18 cellular contexts compared by ENCODE assay signal in genomic region chr9:123312306-123312877, GRCh38. TPM values are rescaled to one million over a fixed set of nuclear protein-coding genes. Genes with fewer than 3 reads are reported as not detected.
DNase-seq lines count a peak whose midpoint lies in the region; ATAC-seq, FAIRE-seq and TF ChIP-seq lines count a peak whose summit lies in the region.
"Had no signal": no experiment of that assay in that cellular context is flagged by ENCODE, and none has a peak within 500 bp of the region (broad histone marks: within the 10 kb centered on the region; RNA-seq: fewer than 3 reads in every experiment).

No MANE protein-coding gene starts in this region.

- H3K36me3 Mint-ChIP-seq in activated CD8-positive, alpha-beta T cell treated with anti-CD3 and anti-CD28 coated beads, Interleukin-2, amount 10 ng/mL, durations not matched to agents 7 days and 5 days (ENCODE audit: low read depth), result no peaks in the 10 kb centered on the region

- no peaks in the 10 kb centered on the region for H3K9me3 Mint-ChIP-seq in activated CD8-positive, alpha-beta T cell treated with anti-CD3 and anti-CD28 coated beads, Interleukin-2, amount 10 ng/mL, durations not matched to agents 7 days and 5 days (ENCODE audit: insufficient read depth)
- H3K9me3 Mint-ChIP-seq: CD8-positive, alpha-beta memory T cell; IgD-negative memory B cell had no signal

- no peak overlapping the region for H3K27ac ChIP-seq in HepG2 (ENCODE audit: extremely low read length, insufficient read depth, low read length)
- no peak overlapping the region for H3K27ac ChIP-seq in right lobe of liver
- no peak overlapping the region for H3K27ac ChIP-seq in K562 (ENCODE audit: extremely low read depth, low read depth, low read length)
- no peak overlapping the region for H3K27ac ChIP-seq in neuronal stem cell (replicated peaks; ENCODE audit: low read length)
- H3K27ac ChIP-seq in adrenal gland, result no peak overlapping the region

- H3K4me1 Mint-ChIP-seq in activated CD8-positive, alpha-beta T cell treated with anti-CD3 and anti-CD28 coated beads, Interleukin-2, amount 10 ng/mL, durations not matched to agents 7 days and 5 days (ENCODE audit: low read depth), result peaks cover 5% of the 10 kb centered on the region

- peak overlapping the region; percentile 19 for H3K18ac ChIP-seq in neuronal stem cell (ENCODE audit: low read length)

- DNase-seq in HepG2 (ENCODE audit: low spot score) (no peak), right lobe of liver (no peak), K562 (ENCODE audit: extremely low read depth in 1 of 4, low spot score in 3 of 4) (peak in 2 of 4 experiments; percentile 31 to 43), neuronal stem cell (ENCODE audit: low spot score) (no peak), adrenal gland (no peak), DMS53 (lab: John Stamatoyannopoulos, UW) (no peak)
- DNase-seq in activated CD8-positive, alpha-beta T cell treated with anti-CD3 and anti-CD28 coated beads, Interleukin-2, amount 10 ng/mL, durations not matched to agents 7 days and 5 days, result no peak
- DNase-seq: ACHN; CD8-positive, alpha-beta memory T cell; DMS 273 treated with DMSO at 0.1 percent for 48 hours; EL; MV-4-11; NCI-H1417 treated with DMSO at 0.1 percent for 48 hours; NCI-H2029; NCI-H510A treated with DMSO at 0.1 percent for 48 hours; SIG-M5 had no signal

- H3K27me3 Mint-ChIP-seq in activated CD8-positive, alpha-beta T cell treated with anti-CD3 and anti-CD28 coated beads, Interleukin-2, amount 10 ng/mL, durations not matched to agents 7 days and 5 days (ENCODE audit: low read depth), result peaks cover 10% of the 10 kb centered on the region
- H3K27me3 Mint-ChIP-seq: IgD-negative memory B cell had no signal

- peak overlapping the region; percentile 75 for H2BK5ac ChIP-seq in neuronal stem cell (ENCODE audit: low read length)

- TF ChIP-seq RAD21 in HepG2 (CRISPR knock-in tag; IDR thresholded peaks at IDR 0.05) (no peak), K562 (CRISPR knock-in tag; conservative IDR thresholded peaks at IDR 0.05 in 1 of 2, IDR thresholded peaks at IDR 0.05 in 1 of 2) (no peak)

- no peak overlapping the region for H2BK120ac ChIP-seq in neuronal stem cell (ENCODE audit: low read depth, low read length)

- no peaks in the 10 kb centered on the region for H3K79me1 ChIP-seq in neuronal stem cell (ENCODE audit: low read depth, low read length)

- H3K27ac Mint-ChIP-seq in activated CD8-positive, alpha-beta T cell treated with anti-CD3 and anti-CD28 coated beads, Interleukin-2, amount 10 ng/mL, durations not matched to agents 7 days and 5 days, result no peak overlapping the region
- H3K27ac Mint-ChIP-seq: IgD-negative memory B cell had no signal

- H4K8ac ChIP-seq in neuronal stem cell (ENCODE audit: low read depth, low read length), result peak overlapping the region; percentile 1

- no peak overlapping the region for H4K91ac ChIP-seq in neuronal stem cell (ENCODE audit: low read depth, low read length, poor library complexity)

- no peak for TF ChIP-seq EP300 in HepG2 (IDR thresholded peaks at IDR 0.05; ENCODE audit: low read depth in 2 of 2, low read length in 2 of 2)
- no peak for TF ChIP-seq EP300 in HepG2 (CRISPR knock-in tag; IDR thresholded peaks at IDR 0.05; ENCODE audit: borderline replicate concordance)
- no peak for TF ChIP-seq EP300 in K562 (IDR thresholded peaks at IDR 0.05; ENCODE audit: low read length)

- H3K9me3 ChIP-seq in HepG2 (ENCODE audit: low read length), result no peaks in the 10 kb centered on the region
- H3K9me3 ChIP-seq in right lobe of liver, result no peaks in the 10 kb centered on the region
- no peaks in the 10 kb centered on the region for H3K9me3 ChIP-seq in K562 (replicated peaks; ENCODE audit: control insufficient read depth, insufficient read depth, low read depth, low read length)
- no peaks in the 10 kb centered on the region for H3K9me3 ChIP-seq in neuronal stem cell (replicated peaks in 1 of 2; ENCODE audit: control insufficient read depth in 2 of 2, insufficient read depth in 1 of 2, low read depth in 1 of 2, low read length in 2 of 2)
- no peaks in the 10 kb centered on the region for H3K9me3 ChIP-seq in adrenal gland (replicated peaks in 1 of 3)

- H4K20me1 ChIP-seq in HepG2 (ENCODE audit: insufficient read depth, low read length), result no peaks in the 10 kb centered on the region
- H4K20me1 ChIP-seq in K562 (replicated peaks; ENCODE audit: control insufficient read depth, insufficient read depth, low read length), result no peaks in the 10 kb centered on the region

- H3K36me3 ChIP-seq in HepG2 (replicated peaks in 1 of 2; ENCODE audit: control insufficient read depth in 1 of 2, insufficient read depth in 2 of 2, low read length in 2 of 2) (no peaks in the 10 kb centered on the region), right lobe of liver (no peaks in the 10 kb centered on the region), K562 (ENCODE audit: control insufficient read depth, insufficient read depth, low read length) (no peaks in the 10 kb centered on the region), neuronal stem cell (replicated peaks in 1 of 2; ENCODE audit: control insufficient read depth in 2 of 2, insufficient read depth in 2 of 2, low read length in 2 of 2) (no peaks in the 10 kb centered on the region), adrenal gland (replicated peaks in 1 of 2) (no peaks in the 10 kb centered on the region)

- H3K4me3 ChIP-seq in HepG2 (replicated peaks in 1 of 3; ENCODE audit: insufficient read depth in 1 of 3, low read depth in 2 of 3, low read length in 3 of 3) (no peak overlapping the region), right lobe of liver (no peak overlapping the region), K562 (no peak overlapping the region), neuronal stem cell (ENCODE audit: low read length in 2 of 2) (no peak overlapping the region), adrenal gland (no peak overlapping the region)

- ATAC-seq in HepG2, result peak; percentile 24; the same call in 1 of the 3 replicates
- no peak for ATAC-seq in right lobe of liver
- peak; percentile 71 for ATAC-seq in K562
- ATAC-seq in activated CD8-positive, alpha-beta T cell treated with anti-CD3 and anti-CD28 coated beads, Interleukin-2, amount 10 ng/mL, durations not matched to agents 7 days and 5 days, result no peak

- no peaks in the 10 kb centered on the region for H3K79me2 ChIP-seq in HepG2 (ENCODE audit: insufficient read depth, low read length)
- no peaks in the 10 kb centered on the region for H3K79me2 ChIP-seq in K562 (ENCODE audit: control insufficient read depth, insufficient read depth, low read length)

- TF ChIP-seq CTCF in HepG2 (CRISPR knock-in tag; IDR thresholded peaks at IDR 0.05), result no peak
- TF ChIP-seq CTCF in right lobe of liver (IDR thresholded peaks at IDR 0.05), result no peak
- no peak for TF ChIP-seq CTCF in K562 (IDR thresholded peaks at IDR 0.05 in 2 of 3, conservative IDR thresholded peaks at IDR 0.05 in 1 of 3; ENCODE audit: insufficient read depth in 2 of 3, low read depth in 1 of 3, low read length in 3 of 3)
- no peak for TF ChIP-seq CTCF in adrenal gland (IDR thresholded peaks at IDR 0.05)

- no peaks in the 10 kb centered on the region for H3K9me1 ChIP-seq in K562 (ENCODE audit: control insufficient read depth, insufficient read depth, low read length)

- no peak overlapping the region for H3K4me3 Mint-ChIP-seq in activated CD8-positive, alpha-beta T cell treated with anti-CD3 and anti-CD28 coated beads, Interleukin-2, amount 10 ng/mL, durations not matched to agents 7 days and 5 days
- H3K4me3 Mint-ChIP-seq: CD8-positive, alpha-beta memory T cell had no signal

- H2AK5ac ChIP-seq in neuronal stem cell (ENCODE audit: low read depth, low read length), result peak overlapping the region; percentile 88

- H3K9ac ChIP-seq in HepG2 (ENCODE audit: insufficient read depth, low read depth, low read length), result no peak overlapping the region
- peak overlapping the region in 1 of 2 experiments; percentile 56; a peak in 1 of 4 replicates for H3K9ac ChIP-seq in K562 (ENCODE audit: insufficient read depth in 1 of 2, low read depth in 2 of 2, low read length in 2 of 2)
- no peak overlapping the region for H3K9ac ChIP-seq in neuronal stem cell (ENCODE audit: low read depth, low read length, poor library complexity)

- peak overlapping the region; percentile 43 for H3K23ac ChIP-seq in neuronal stem cell (ENCODE audit: low read depth, low read length, poor library complexity)

- BruUV-seq in HepG2 (replicated peaks; lab: Mats Ljungman, UMichigan), result no TSS peak
- BruUV-seq in K562 (replicated peaks; lab: Mats Ljungman, UMichigan), result no TSS peak

- intact Hi-C loops in HepG2 (cut with micrococcal nuclease; ENCODE audit: unreplicated experiment), result no loop called here
- intact Hi-C loops in right lobe of liver (cut with DNase I), result no loop called here
- intact Hi-C loops in K562 (cut with micrococcal nuclease), result no loop called here
- intact Hi-C loops in adrenal gland (cut with DNase I), result no loop called here

- no peak overlapping the region for H3K4me2 ChIP-seq in HepG2 (ENCODE audit: low read depth, low read length)
- peak overlapping the region; percentile 12; the same call in 1 of the 2 replicates for H3K4me2 ChIP-seq in K562 (ENCODE audit: insufficient read depth, low read length)
- H3K4me2 ChIP-seq in neuronal stem cell (ENCODE audit: insufficient read depth, low read length, poor library complexity, severe bottlenecking), result no peak overlapping the region

- no peak overlapping the region for H3K14ac ChIP-seq in neuronal stem cell (ENCODE audit: low read length)

- TF ChIP-seq POLR2A in HepG2 (IDR thresholded peaks at IDR 0.05; ENCODE audit: insufficient read depth in 1 of 2, low read depth in 2 of 2, low read length in 2 of 2), result no peak
- no peak for TF ChIP-seq POLR2A in right lobe of liver (IDR thresholded peaks at IDR 0.05)
- no peak for TF ChIP-seq POLR2A in K562 (conservative IDR thresholded peaks at IDR 0.05)
- TF ChIP-seq POLR2A in adrenal gland (IDR thresholded peaks at IDR 0.05), result no peak

- H2AFZ ChIP-seq in HepG2 (ENCODE audit: low read length) (no peak overlapping the region), K562 (ENCODE audit: low read depth, low read length) (peak overlapping the region; percentile 55; the same call in 1 of the 2 replicates), neuronal stem cell (ENCODE audit: low read length) (no peak overlapping the region)

- FAIRE-seq in HepG2 (lab: Jason Lieb, UNC) (no peak), K562 (lab: Jason Lieb, UNC) (no peak)
- FAIRE-seq: RCC 7860 had no signal

- H3K27me3 ChIP-seq in HepG2 (ENCODE audit: control insufficient read depth in 1 of 2, insufficient read depth in 2 of 2, low read length in 2 of 2), result no peaks in the 10 kb centered on the region
- H3K27me3 ChIP-seq in right lobe of liver, result no peaks in the 10 kb centered on the region
- no peaks in the 10 kb centered on the region; a peak in 1 of 5 replicates for H3K27me3 ChIP-seq in K562 (ENCODE audit: control insufficient read depth in 2 of 2, insufficient read depth in 2 of 2, low read length in 2 of 2)
- H3K27me3 ChIP-seq in neuronal stem cell (ENCODE audit: control insufficient read depth in 3 of 3, insufficient read depth in 3 of 3, low read depth in 1 of 3, low read length in 3 of 3), result no peaks in the 10 kb centered on the region
- no peaks in the 10 kb centered on the region for H3K27me3 ChIP-seq in adrenal gland

- H3K4me1 ChIP-seq in HepG2 (ENCODE audit: insufficient read depth, low read length), result peaks cover 66% of the 10 kb centered on the region
- H3K4me1 ChIP-seq in right lobe of liver, result peaks cover 0 to 17% (median 3%) of the 10 kb centered on the region in 4 donors
- peaks cover 14 to 32% of the 10 kb centered on the region in 2 experiments for H3K4me1 ChIP-seq in K562 (replicated peaks in 1 of 2; ENCODE audit: control insufficient read depth in 2 of 2, insufficient read depth in 2 of 2, low read length in 2 of 2)
- peaks cover 3 to 9% of the 10 kb centered on the region in 2 donors for H3K4me1 ChIP-seq in neuronal stem cell (ENCODE audit: control insufficient read depth in 2 of 2, insufficient read depth in 1 of 2, low read depth in 1 of 2, low read length in 2 of 2)
- H3K4me1 ChIP-seq in adrenal gland (replicated peaks in 1 of 2), result no peaks in the 10 kb centered on the region

- CTCF ChIA-PET in HepG2 (lab: Yijun Ruan, JAX; ENCODE audit: low intra/inter-chr PET ratio, low total read pairs) (no interaction called here), K562 (lab: Yijun Ruan, JAX; ENCODE audit: low intra/inter-chr PET ratio) (no interaction called here)
- CTCF ChIA-PET in activated CD8-positive, alpha-beta T cell treated with anti-CD3 and anti-CD28 coated beads, Interleukin-2, amount 10 ng/mL, durations not matched to agents 7 days and 5 days (lab: Charles Lee), result interaction anchor here (0.7 kb wide), 1 partner anchor 37 kb away, joined by 3 read pairs; no protein-coding TSS in a partner anchor

- in situ Hi-C loops in HepG2 (cut with HindIII; ENCODE audit: extremely low pct_ligation_motif_present, low pct_unique_long_range_greater_than_20kb) (no loop called here), K562 (cut with MboI) (no loop called here)

- 81% methylated on average over 2 of the region's 4 CpGs for WGBS in HepG2 (ENCODE audit: low lambda C conversion rate)
- WGBS in right lobe of liver (ENCODE audit: insufficient coverage, low coverage, low lambda C conversion rate, missing lambda C conversion rate), result no CpG with 5 or more reads among the region's 4 CpGs
- 39% methylated on average over 2 of the region's 4 CpGs for WGBS in K562 (ENCODE audit: insufficient coverage, low coverage, missing lambda C conversion rate)
- WGBS in neuronal stem cell (ENCODE audit: extremely low coverage in 2 of 2, insufficient read length in 2 of 2, insufficient replicate concordance in 1 of 2), 2 donors, result no CpG with 5 or more reads among the region's 4 CpGs
- WGBS in adrenal gland, 4 donors, result 75 to 80% (median 77%) methylated on average over 4 of the region's 4 CpGs

- POLR2A ChIA-PET in HepG2 (lab: Yijun Ruan, JAX), result no interaction called here
- POLR2A ChIA-PET in K562 (lab: Yijun Ruan, JAX), result interaction anchor here (0.8 to 1.0 kb wide), 3 partner anchors 8 to 13 kb away, joined by 3 to 4 read pairs (median 3); no protein-coding TSS in a partner anchor
- POLR2A ChIA-PET in activated CD8-positive, alpha-beta T cell treated with anti-CD3 and anti-CD28 coated beads, Interleukin-2, amount 10 ng/mL, durations not matched to agents 7 days and 5 days (lab: Charles Lee), result interaction anchor here (2.8 kb wide), 1 partner anchor 11 kb away, joined by 12 read pairs; no protein-coding TSS in a partner anchor

- no peak overlapping the region for H3K4ac ChIP-seq in neuronal stem cell (ENCODE audit: low read length)

- peak overlapping the region; percentile 85 for H2BK15ac ChIP-seq in neuronal stem cell (ENCODE audit: low read length)

- peak overlapping the region; percentile 84 for H2BK12ac ChIP-seq in neuronal stem cell (ENCODE audit: low read length)

RNA-seq across cellular contexts. Expression of gene CRB2, which starts 43.6 kb away (rescaled TPM):
- total RNA-seq in HepG2 (2016; rRNA removed; fragmentation: Illumina TruSeq; extraction: Trizol) (0.14 and 0.29 TPM in 2 replicates), right lobe of liver (not detected), K562 (2014; rRNA removed) (0.53 and 0.64 TPM in 2 replicates), K562 (2014; rRNA removed; fragmentation: Illumina TruSeq; extraction: Trizol) (0.13 and 0.18 TPM in 2 replicates), K562 (2015; rRNA removed; fragmentation: Illumina TruSeq; extraction: Trizol) (0.25 and 0.38 TPM in 2 replicates), K562 (2021) (1.2 and 1.3 TPM in 2 replicates), adrenal gland (under 1 TPM in 5 of 8 donors, not detected in 3; under 0.01 to 0.24 (median 0.07) TPM)
- total RNA-seq in HepG2 (2016; cell fraction: cytosol; rRNA removed; fragmentation: Illumina TruSeq; extraction: Trizol; ENCODE audit: low read depth), result not detected in 2 replicates
- total RNA-seq in HepG2 (2016; cell fraction: insoluble cytoplasmic fraction; rRNA removed; fragmentation: Illumina TruSeq; extraction: Trizol), result 0.09 and 0.28 TPM in 2 replicates
- 0.03 and 0.12 TPM in 2 replicates for total RNA-seq in HepG2 (2016; cell fraction: membrane; rRNA removed; fragmentation: Illumina TruSeq; extraction: Trizol)
- total RNA-seq in HepG2 (2016; cell fraction: nucleus; rRNA removed; fragmentation: Illumina TruSeq; extraction: Trizol), result 0.28 and 0.37 TPM in 2 replicates
- polyA plus RNA-seq in HepG2 (2011; rRNA removed) (0.01 and 0.07 TPM in 2 replicates), K562 (2011; rRNA removed) (0.18 and 0.28 TPM in 2 replicates), K562 (2014; fragmentation: Illumina TruSeq; extraction: Trizol) (0.13 and 0.29 TPM in 2 replicates), K562 (2014; fragmentation: Nextera tagmentation; extraction: Ambion mirVana) (not detected), K562 (2014; rRNA removed) (0.43 and 0.44 TPM in 2 replicates), adrenal gland (under 1 TPM; 0.03 to 0.13 (median 0.08) TPM)
- 0.01 TPM in 1 of 2 replicates, not detected in the other for polyA plus RNA-seq in HepG2 (2011; cell fraction: cytosol; rRNA removed)
- 0.11 and 0.16 TPM in 2 replicates for polyA plus RNA-seq in HepG2 (2011; cell fraction: nucleus; rRNA removed)
- polyA plus RNA-seq in HepG2 (2012), result 0.05 and 0.12 TPM in 2 replicates
- polyA plus RNA-seq in HepG2 (2016; cell fraction: cytosol; fragmentation: Illumina TruSeq; extraction: Trizol; ENCODE audit: low read depth), result 0.03 TPM in 1 of 2 replicates, not detected in the other
- 0.05 and 0.12 TPM in 2 replicates for polyA plus RNA-seq in HepG2 (2016; cell fraction: insoluble cytoplasmic fraction; fragmentation: Illumina TruSeq; extraction: Trizol; ENCODE audit: low read depth)
- polyA plus RNA-seq in HepG2 (2016; cell fraction: membrane; fragmentation: Illumina TruSeq; extraction: Trizol; ENCODE audit: low read depth), result 0.05 and 0.07 TPM in 2 replicates
- 0.37 and 0.41 TPM in 2 replicates for polyA plus RNA-seq in HepG2 (2016; cell fraction: nucleus; fragmentation: Illumina TruSeq; extraction: Trizol; ENCODE audit: insufficient read depth, low read depth)
- 0.05 and 0.50 TPM in 2 replicates for polyA minus RNA-seq in HepG2 (2011; rRNA and poly(A)+ RNA removed; ENCODE audit: low replicate concordance)
- not detected in 2 replicates for polyA minus RNA-seq in HepG2 (2011; cell fraction: cytosol; rRNA and poly(A)+ RNA removed)
- 0.12 and 0.13 TPM in 2 replicates for polyA minus RNA-seq in HepG2 (2011; cell fraction: nucleus; rRNA and poly(A)+ RNA removed)
- 0.67 and 3.0 TPM in 2 replicates for total RNA-seq in K562 (2011; cell fraction: chromatin; rRNA removed; ENCODE audit: low replicate concordance)
- total RNA-seq in K562 (2011; cell fraction: nucleolus; rRNA removed), result 2.5 and 3.2 TPM in 2 replicates
- 0.76 and 0.88 TPM in 2 replicates for total RNA-seq in K562 (2011; cell fraction: nucleoplasm; rRNA removed)
- polyA plus RNA-seq in K562 (2011; cell fraction: cytosol; rRNA removed), result 0.19 and 0.67 TPM in 2 replicates
- polyA plus RNA-seq in K562 (2011; cell fraction: nucleus; rRNA removed), result 1.3 and 2.9 TPM in 2 replicates
- polyA plus RNA-seq in K562 (2012), result 0.25 and 0.68 TPM in 2 replicates
- 0.24 and 0.91 TPM in 2 replicates for polyA minus RNA-seq in K562 (2011; rRNA and poly(A)+ RNA removed)
- 1.3 and 2.3 TPM in 2 replicates for polyA minus RNA-seq in K562 (2011; cell fraction: cytosol; rRNA and poly(A)+ RNA removed)
- 1.1 and 1.2 TPM in 2 replicates for polyA minus RNA-seq in K562 (2011; cell fraction: nucleus; rRNA and poly(A)+ RNA removed)
- polyA plus RNA-seq in neuronal stem cell (2013, experiment 1 of 2), result 41.7 TPM
- 41.7 TPM for polyA plus RNA-seq in neuronal stem cell (2013, experiment 2 of 2)
- not detected for total RNA-seq in activated CD8-positive, alpha-beta T cell treated with anti-CD3 and anti-CD28 coated beads, Interleukin-2, amount 10 ng/mL, durations not matched to agents 7 days and 5 days
- total RNA-seq: CD8-positive, alpha-beta memory T cell had no signal
- polyA plus RNA-seq: IgD-negative memory B cell had no signal

RNA-seq across cellular contexts. Expression of gene STRBP, which starts 44.0 kb away (rescaled TPM):
- 38.5 and 46.1 TPM in 2 replicates for total RNA-seq in HepG2 (2016; rRNA removed; fragmentation: Illumina TruSeq; extraction: Trizol)
- total RNA-seq in HepG2 (2016; cell fraction: cytosol; rRNA removed; fragmentation: Illumina TruSeq; extraction: Trizol; ENCODE audit: low read depth), result 27.5 and 31.8 TPM in 2 replicates
- total RNA-seq in HepG2 (2016; cell fraction: insoluble cytoplasmic fraction; rRNA removed; fragmentation: Illumina TruSeq; extraction: Trizol), result 37.6 and 46.6 TPM in 2 replicates
- total RNA-seq in HepG2 (2016; cell fraction: membrane; rRNA removed; fragmentation: Illumina TruSeq; extraction: Trizol), result 52.4 and 62.5 TPM in 2 replicates
- total RNA-seq in HepG2 (2016; cell fraction: nucleus; rRNA removed; fragmentation: Illumina TruSeq; extraction: Trizol), result 36.3 and 39.1 TPM in 2 replicates
- polyA plus RNA-seq in HepG2 (2011; rRNA removed), result 12.4 and 14.5 TPM in 2 replicates
- polyA plus RNA-seq in HepG2 (2011; cell fraction: cytosol; rRNA removed), result 6.8 and 8.8 TPM in 2 replicates
- 5.9 and 6.5 TPM in 2 replicates for polyA plus RNA-seq in HepG2 (2011; cell fraction: nucleus; rRNA removed)
- polyA plus RNA-seq in HepG2 (2012), result 19.9 and 21.4 TPM in 2 replicates
- polyA plus RNA-seq in HepG2 (2016; cell fraction: cytosol; fragmentation: Illumina TruSeq; extraction: Trizol; ENCODE audit: low read depth), result 22.1 and 23.5 TPM in 2 replicates
- 42.0 and 44.1 TPM in 2 replicates for polyA plus RNA-seq in HepG2 (2016; cell fraction: insoluble cytoplasmic fraction; fragmentation: Illumina TruSeq; extraction: Trizol; ENCODE audit: low read depth)
- polyA plus RNA-seq in HepG2 (2016; cell fraction: membrane; fragmentation: Illumina TruSeq; extraction: Trizol; ENCODE audit: low read depth), result 36.4 and 38.7 TPM in 2 replicates
- polyA plus RNA-seq in HepG2 (2016; cell fraction: nucleus; fragmentation: Illumina TruSeq; extraction: Trizol; ENCODE audit: insufficient read depth, low read depth), result 28.7 and 36.9 TPM in 2 replicates
- polyA minus RNA-seq in HepG2 (2011; rRNA and poly(A)+ RNA removed; ENCODE audit: low replicate concordance), result 17.6 and 26.8 TPM in 2 replicates
- polyA minus RNA-seq in HepG2 (2011; cell fraction: cytosol; rRNA and poly(A)+ RNA removed), result 11.6 and 11.7 TPM in 2 replicates
- polyA minus RNA-seq in HepG2 (2011; cell fraction: nucleus; rRNA and poly(A)+ RNA removed), result 30.8 and 31.4 TPM in 2 replicates
- total RNA-seq in right lobe of liver, result 10 to 100 TPM in 1 of 6 experiments, 1 to 10 TPM in 5; 5.3 to 10.2 (median 8.3) TPM
- total RNA-seq in K562 (2011; cell fraction: chromatin; rRNA removed; ENCODE audit: low replicate concordance), result 46.0 and 136 TPM in 2 replicates
- 19.3 and 35.9 TPM in 2 replicates for total RNA-seq in K562 (2011; cell fraction: nucleolus; rRNA removed)
- total RNA-seq in K562 (2011; cell fraction: nucleoplasm; rRNA removed), result 54.3 and 86.7 TPM in 2 replicates
- total RNA-seq in K562 (2014; rRNA removed), result 53.8 and 55.9 TPM in 2 replicates
- 84.0 and 87.4 TPM in 2 replicates for total RNA-seq in K562 (2014; rRNA removed; fragmentation: Illumina TruSeq; extraction: Trizol)
- total RNA-seq in K562 (2015; rRNA removed; fragmentation: Illumina TruSeq; extraction: Trizol), result 67.9 and 75.3 TPM in 2 replicates
- total RNA-seq in K562 (2021), result 66.5 and 73.5 TPM in 2 replicates
- 54.7 and 72.2 TPM in 2 replicates for polyA plus RNA-seq in K562 (2011; rRNA removed)
- 13.6 and 21.7 TPM in 2 replicates for polyA plus RNA-seq in K562 (2011; cell fraction: cytosol; rRNA removed)
- polyA plus RNA-seq in K562 (2011; cell fraction: nucleus; rRNA removed), result 71.8 and 82.8 TPM in 2 replicates
- polyA plus RNA-seq in K562 (2012), result 64.9 and 101 TPM in 2 replicates
- 56.1 and 70.2 TPM in 2 replicates for polyA plus RNA-seq in K562 (2014; fragmentation: Illumina TruSeq; extraction: Trizol)
- polyA plus RNA-seq in K562 (2014; fragmentation: Nextera tagmentation; extraction: Ambion mirVana), result 10 to 100 TPM; 27.7 to 27.8 TPM
- polyA plus RNA-seq in K562 (2014; rRNA removed), result 52.1 and 56.0 TPM in 2 replicates
- polyA minus RNA-seq in K562 (2011; rRNA and poly(A)+ RNA removed), result 77.1 and 87.7 TPM in 2 replicates
- polyA minus RNA-seq in K562 (2011; cell fraction: cytosol; rRNA and poly(A)+ RNA removed), result 22.9 and 56.2 TPM in 2 replicates
- polyA minus RNA-seq in K562 (2011; cell fraction: nucleus; rRNA and poly(A)+ RNA removed), result 30.8 and 58.6 TPM in 2 replicates
- 54.4 TPM for polyA plus RNA-seq in neuronal stem cell (2013, experiment 1 of 2)
- 56.1 TPM for polyA plus RNA-seq in neuronal stem cell (2013, experiment 2 of 2)
- total RNA-seq in adrenal gland, result 10 to 100 TPM in 3 of 8 donors, 1 to 10 TPM in 5; 5.3 to 12.4 (median 8.1) TPM
- polyA plus RNA-seq in adrenal gland, result 1 to 10 TPM; 4.2 to 8.6 (median 5.1) TPM
- total RNA-seq in activated CD8-positive, alpha-beta T cell treated with anti-CD3 and anti-CD28 coated beads, Interleukin-2, amount 10 ng/mL, durations not matched to agents 7 days and 5 days, result 10 to 100 TPM; 26.1 to 26.5 TPM

Comparison
In these comparisons a context has a peak if more than half of its experiments do, and no peak if none do; other contexts are left out.
1. ATAC-seq: peak in HepG2 (single experiment) and K562 (single experiment); none in right lobe of liver (0 of 4) and activated CD8-positive, alpha-beta T cell treated with anti-CD3 and anti-CD28 coated beads, Interleukin-2, amount 10 ng/mL, durations not matched to agents 7 days and 5 days (single experiment).
2. Of the 241 proteins assayed by ChIP-seq in both HepG2 and K562: peak only in HepG2: PCBP2; only in K562: PCBP1; in both: HNRNPK, MAFF, MAFG, MAFK, NFE2 and ZNF12; in neither: 232; mixed calls (peak in some experiments, not most) for 1.